ENCODE assay signal across 1 cellular context in genomic region chr17:7351665-7352558, GRCh38.
TF ChIP-seq lines count a peak whose summit lies in the region.

TSS of gene KCTD11 (plus strand) at chr17:7352162.

TF ChIP-seq in GM12878, 131 proteins besides CTCF, POLR2A, EP300 and RAD21 (continued from another document and continues in another):
- TF ChIP-seq NKRF (conservative IDR thresholded peaks at IDR 0.05) (peak; percentile 80), NR2C2 (IDR thresholded peaks at IDR 0.05; ENCODE audit: borderline replicate concordance, control insufficient read depth, insufficient read length, low read depth) (no peak), SREBF2 (IDR thresholded peaks at IDR 0.05; ENCODE audit: low read length) (no peak), ZNF384 (IDR thresholded peaks at IDR 0.05; ENCODE audit: borderline replicate concordance, low read depth, low read length) (no peak), HSF1 (IDR thresholded peaks at IDR 0.05; ENCODE audit: low read depth, low read length) (no peak), MTA3 (IDR thresholded peaks at IDR 0.05; ENCODE audit: borderline replicate concordance, low read length) (no peak), RB1 (IDR thresholded peaks at IDR 0.05; ENCODE audit: borderline replicate concordance) (0 out of 2 replicates have a peak, but pooled peaks have one; percentile 38), NR2F1 (conservative IDR thresholded peaks at IDR 0.05) (peak; percentile 60; the same call in 1 of the 2 replicates), IRF5 (IDR thresholded peaks at IDR 0.05; ENCODE audit: borderline replicate concordance) (no peak), CEBPZ (IDR thresholded peaks at IDR 0.05; ENCODE audit: low read depth, low read length) (no peak), CHD4 (IDR thresholded peaks at IDR 0.05) (no peak), WRNIP1 (IDR thresholded peaks at IDR 0.05; ENCODE audit: borderline replicate concordance, low read depth, low read length) (no peak), JUNB (IDR thresholded peaks at IDR 0.05) (no peak), ZNF217 (IDR thresholded peaks at IDR 0.05) (0 out of 2 replicates have a peak, but pooled peaks have one; percentile 54), NFYA (IDR thresholded peaks at IDR 0.05; ENCODE audit: borderline replicate concordance, low read depth, low read length) (no peak), NFXL1 (IDR thresholded peaks at IDR 0.05; ENCODE audit: borderline replicate concordance) (no peak), RELB (IDR thresholded peaks at IDR 0.05; ENCODE audit: low read depth) (peak; percentile 63; the same call in 1 of the 2 replicates), SMARCA5 (IDR thresholded peaks at IDR 0.05) (peak; percentile 77), ELK1 (IDR thresholded peaks at IDR 0.05; ENCODE audit: low read depth, low read length) (no peak), STAT3 (IDR thresholded peaks at IDR 0.05; ENCODE audit: low read depth, low read length) (no peak), BRCA1 (IDR thresholded peaks at IDR 0.05; ENCODE audit: low read depth, low read length) (no peak), NBN (IDR thresholded peaks at IDR 0.05) (peak; percentile 79; the same call in 1 of the 2 replicates), STAT1 (conservative IDR thresholded peaks at IDR 0.05) (0 out of 2 replicates have a peak, but pooled peaks have one; percentile 61), SP1 (IDR thresholded peaks at IDR 0.05; ENCODE audit: low read depth, low read length) (no peak), SMAD5 (IDR thresholded peaks at IDR 0.05; ENCODE audit: low read depth) (peak; percentile 70; the same call in 1 of the 2 replicates), ATF3 (IDR thresholded peaks at IDR 0.05; ENCODE audit: borderline replicate concordance, extremely low read depth, low read depth, low read length) (no peak), MYC (IDR thresholded peaks at IDR 0.05; ENCODE audit: insufficient read depth, insufficient read length, insufficient replicate concordance, low read length, severe bottlenecking) (peak; percentile 44), PML (IDR thresholded peaks at IDR 0.05; ENCODE audit: low read length) (peak; percentile 16; the same call in 1 of the 2 replicates), GATAD2B (conservative IDR thresholded peaks at IDR 0.05; ENCODE audit: low read depth) (peak; percentile 94), FOXM1 (IDR thresholded peaks at IDR 0.05; ENCODE audit: low read depth, low read length) (no peak), SUPT20H (IDR thresholded peaks at IDR 0.05; ENCODE audit: borderline replicate concordance, control insufficient read depth, low read depth, low read length) (no peak), NFIC (IDR thresholded peaks at IDR 0.05; ENCODE audit: low read depth, low read length) (no peak), MTA2 (IDR thresholded peaks at IDR 0.05; ENCODE audit: low read depth) (no peak), YBX1 (IDR thresholded peaks at IDR 0.05) (no peak), POLR2AphosphoS5 (IDR thresholded peaks at IDR 0.05; ENCODE audit: low read length) (no peak), ZZZ3 (IDR thresholded peaks at IDR 0.05; ENCODE audit: control insufficient read depth, insufficient read length, low read depth) (no peak), ZNF687 (IDR thresholded peaks at IDR 0.05) (peak; percentile 57; the same call in 1 of the 2 replicates), ZNF24 (IDR thresholded peaks at IDR 0.05) (no peak), BCL3 (IDR thresholded peaks at IDR 0.05; ENCODE audit: borderline replicate concordance, insufficient read depth, low read depth, low read length, poor library complexity, severe bottlenecking) (peak; percentile 77), ZBTB33 (IDR thresholded peaks at IDR 0.05) (no peak), SIN3A (IDR thresholded peaks at IDR 0.05; ENCODE audit: low read depth, low read length) (peak; percentile 35; the same call in 1 of the 2 replicates)
